Comparison of ENCODE assay signal across 10 cellular contexts in the genomic region with DNA sequence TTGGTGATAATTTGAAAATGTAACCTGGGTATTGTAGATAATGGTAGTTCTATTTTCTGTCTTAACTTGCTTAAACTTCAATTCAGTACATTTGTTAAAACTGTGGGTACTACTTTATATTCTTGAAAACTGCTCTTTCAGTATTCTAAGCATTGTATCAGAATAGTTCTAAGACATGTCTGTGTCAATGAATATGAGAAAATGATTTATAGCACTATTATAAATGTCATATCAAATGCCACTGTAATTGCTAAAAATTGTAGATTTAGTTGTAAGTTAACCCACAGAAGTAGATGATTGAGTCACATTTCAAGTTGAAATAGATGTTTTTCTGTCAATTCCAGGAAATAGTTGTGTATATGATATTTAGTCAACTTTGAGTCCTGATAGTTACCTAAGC. TPM values are rescaled to one million over a fixed set of nuclear protein-coding genes. Genes with fewer than 3 reads are reported as not detected.
DNase-seq lines count a peak whose midpoint lies in the region; ATAC-seq and TF ChIP-seq lines count a peak whose summit lies in the region.
"Had no signal": no experiment of that assay in that cellular context is flagged by ENCODE, and none has a peak within 500 bp of the region (broad histone marks: within the 10 kb centered on the region; RNA-seq: fewer than 3 reads in every experiment).

No MANE protein-coding gene starts in this region.

- no peak for TF ChIP-seq CTCF in astrocyte of the spinal cord (IDR thresholded peaks at IDR 0.05; ENCODE audit: low read depth, low read length)

- peaks cover 36% of the 10 kb centered on the region for H3K4me1 ChIP-seq in BLaER1
- H3K4me1 ChIP-seq in HUES48 (ENCODE audit: control insufficient read depth, insufficient read depth, low read length) = peaks cover 24% of the 10 kb centered on the region
- peaks cover 6 to 27% of the 10 kb centered on the region in 2 donors for H3K4me1 ChIP-seq in muscle layer of duodenum (ENCODE audit: control insufficient read depth in 1 of 2, insufficient read depth in 2 of 2, low read length in 2 of 2)

- no peak for DNase-seq in astrocyte of the spinal cord (ENCODE audit: low read depth, low spot score)
- no peak for DNase-seq in left colon
- no peak for DNase-seq in RKO (ENCODE audit: low spot score)
- DNase-seq: NCI-H1930, T-helper 9 cell had no signal

- H3K27ac ChIP-seq in BLaER1 (no peak overlapping the region), HUES48 (ENCODE audit: low read depth, low read length) (no peak overlapping the region), muscle layer of duodenum (ENCODE audit: low read length) (no peak overlapping the region)

- H3K4me3 ChIP-seq in BLaER1 (peak overlapping the region; percentile 96), HUES48 (ENCODE audit: low read depth, low read length) (peak overlapping the region; percentile 91), astrocyte of the spinal cord (ENCODE audit: low read depth, low read length) (peak overlapping the region; percentile 0), muscle layer of duodenum (ENCODE audit: low read depth in 1 of 2, low read length in 2 of 2) (peak overlapping the region; percentile 85 to 89)

- H3K9me3 ChIP-seq in BLaER1 (no peaks in the 10 kb centered on the region), HUES48 (ENCODE audit: control insufficient read depth, insufficient read depth, low read length) (no peaks in the 10 kb centered on the region), muscle layer of duodenum (ENCODE audit: control insufficient read depth in 1 of 2, low read length in 2 of 2) (no peaks in the 10 kb centered on the region)

- H3K9ac ChIP-seq in BLaER1 (0 out of 2 replicates have a peak overlapping the region, but pooled peaks have one; percentile 90), HUES48 (ENCODE audit: low read depth, low read length) (no peak overlapping the region)

- no peak for ATAC-seq in GM18498 (IDR thresholded peaks at IDR 0.05; ENCODE audit: unreplicated experiment)
- ATAC-seq in GM18517 (IDR thresholded peaks at IDR 0.05; ENCODE audit: unreplicated experiment) = no peak
- ATAC-seq in left colon = no peak

- in situ Hi-C loops in astrocyte of the spinal cord (cut with HindIII; ENCODE audit: low sequenced_read_pairs) = no loop called here

- peaks cover 54% of the 10 kb centered on the region for H4K20me1 ChIP-seq in BLaER1

- peak overlapping the region; percentile 89 for H3K4me2 ChIP-seq in BLaER1

- peaks cover 20% of the 10 kb centered on the region for H3K36me3 ChIP-seq in BLaER1
- H3K36me3 ChIP-seq in HUES48 (ENCODE audit: control insufficient read depth, insufficient read depth, low read length) = peaks cover 33% of the 10 kb centered on the region
- peaks cover 5 to 9% of the 10 kb centered on the region in 2 donors for H3K36me3 ChIP-seq in muscle layer of duodenum (ENCODE audit: control insufficient read depth in 1 of 2, insufficient read depth in 2 of 2, low read length in 2 of 2)

- H3K27me3 ChIP-seq in BLaER1 (no peaks in the 10 kb centered on the region), HUES48 (ENCODE audit: control insufficient read depth, insufficient read depth, low read length) (no peaks in the 10 kb centered on the region), muscle layer of duodenum (ENCODE audit: low read depth, low read length) (no peaks in the 10 kb centered on the region)

- intact Hi-C loops in left colon (cut with DNase I, micrococcal nuclease) = no loop called here

RNA-seq across cellular contexts. Expression of a gene that starts 2.4 kb away (rescaled TPM):
- 10 to 100 TPM; 15.6 to 21.4 TPM for total RNA-seq in left colon

Comparison
In these comparisons a context has a peak if more than half of its experiments do, and no peak if none do; other contexts are left out.
1. H3K4me3 ChIP-seq: peak in every context shown above with its lines; median percentile 96 in BLaER1; 91 in HUES48; 87 in muscle layer of duodenum; 0 in astrocyte of the spinal cord.